ENCODE assay signal across 21 cellular contexts in genomic region chr2:18479901-18480369, GRCh38.
DNase-seq lines count a peak whose midpoint lies in the region; ATAC-seq and TF ChIP-seq lines count a peak whose summit lies in the region.
"Had no signal": no experiment of that assay in that cellular context is flagged by ENCODE, and none has a peak within 500 bp of the region (broad histone marks: within the 10 kb centered on the region; RNA-seq: fewer than 3 reads in every experiment).

No MANE protein-coding gene starts in this region.

- H3K4me3 Mint-ChIP-seq in activated CD4-positive, alpha-beta T cell treated with anti-CD3 and anti-CD28 coated beads, Interleukin-2, amount 10 ng/mL, durations not matched to agents 24 days and 14 days = no peak overlapping the region
- H3K4me3 Mint-ChIP-seq: activated naive CD8-positive, alpha-beta T cell treated with anti-CD3 and anti-CD28 coated beads, Interleukin-2, amount 10 ng/mL, durations not matched to agents 7 days and 5 days; CD4-positive, alpha-beta T cell; dendritic cell treated with granulocyte-macrophage colony-stimulating factor and Interleukin-4, amounts not matched to agents 40 ng/mL and 50 ng/mL, for 4 days; HFFc6; type B pancreatic cell had no signal

- intact Hi-C loops in activated CD4-positive, alpha-beta T cell treated with anti-CD3 and anti-CD28 coated beads, Interleukin-2, amount 10 ng/mL, durations not matched to agents 24 days and 14 days (cut with micrococcal nuclease) = no loop called here

- peaks cover 2% of the 10 kb centered on the region for H3K27me3 Mint-ChIP-seq in activated CD4-positive, alpha-beta T cell treated with anti-CD3 and anti-CD28 coated beads, Interleukin-2, amount 10 ng/mL, durations not matched to agents 24 days and 14 days
- H3K27me3 Mint-ChIP-seq: dendritic cell treated with granulocyte-macrophage colony-stimulating factor and Interleukin-4, amounts not matched to agents 40 ng/mL and 50 ng/mL, for 4 days had no signal

- DNase-seq in A172 (ENCODE audit: low spot score) (peak; percentile 29), NCI-H446 (lab: John Stamatoyannopoulos, UW) (peak; percentile 15 to 48), fibroblast of the aortic adventitia (ENCODE audit: low read depth) (peak; percentile 94), omental fat pad (ENCODE audit: low spot score) (no peak), AML-193 (lab: John Stamatoyannopoulos, UW) (no peak), hepatic stellate cell (ENCODE audit: low spot score) (no peak)
- DNase-seq in activated CD4-positive, CD25-positive, alpha-beta regulatory T cell treated with anti-CD3 and anti-CD28 coated beads, Interleukin-2, amount 50 U/mL, for 72 hours = no peak
- no peak for DNase-seq in activated CD4-positive, alpha-beta T cell treated with anti-CD3 and anti-CD28 coated beads, Interleukin-2, amount 10 ng/mL, durations not matched to agents 24 days and 14 days
- DNase-seq: activated naive CD8-positive, alpha-beta T cell treated with anti-CD3 and anti-CD28 coated beads, Interleukin-2, amount 10 ng/mL, durations not matched to agents 7 days and 5 days; CD4-positive, alpha-beta T cell; HFFc6; lower lobe of right lung; NCI-H146; pancreas; PC-9; stimulated activated CD4-positive, alpha-beta T cell treated with anti-CD3 and anti-CD28 coated beads, Interleukin-2, amount 100 ng/mL, for 24 hours; stimulated activated naive CD4-positive, alpha-beta T cell treated with Interleukin-2 at 50 U/mL for 16 hours had no signal

- no peaks in the 10 kb centered on the region for H3K9me3 Mint-ChIP-seq in activated CD4-positive, alpha-beta T cell treated with anti-CD3 and anti-CD28 coated beads, Interleukin-2, amount 10 ng/mL, durations not matched to agents 24 days and 14 days
- H3K9me3 Mint-ChIP-seq: activated naive CD8-positive, alpha-beta T cell treated with anti-CD3 and anti-CD28 coated beads, Interleukin-2, amount 10 ng/mL, durations not matched to agents 7 days and 5 days; activated T-helper 2 cell treated with anti-CD3 and anti-CD28 coated beads, Interferon-gamma antibody, Interleukin-2, Interleukin-4, amounts not matched to agents 10 μg/mL and 5 μg/mL and 100 μg/mL, durations not matched to agents 14 hours and 24 hours and 36 hours; CD4-positive, alpha-beta T cell; dendritic cell treated with granulocyte-macrophage colony-stimulating factor and Interleukin-4, amounts not matched to agents 40 ng/mL and 50 ng/mL, for 4 days; HFFc6; type B pancreatic cell had no signal

- no peak for TF ChIP-seq CTCF in fibroblast of the aortic adventitia (IDR thresholded peaks at IDR 0.05; ENCODE audit: insufficient read depth, low read length)
- no peak for TF ChIP-seq CTCF in omental fat pad (IDR thresholded peaks at IDR 0.05)

- H3K4me3 ChIP-seq in fibroblast of the aortic adventitia (ENCODE audit: low read depth, low read length) = no peak overlapping the region
- H3K4me3 ChIP-seq: A549, lower lobe of right lung, pancreas, PC-9 had no signal

- ATAC-seq in omental fat pad (ENCODE audit: low FRiP score) = peak; percentile 83
- ATAC-seq: A549 had no signal

- H3K36me3 Mint-ChIP-seq in activated CD4-positive, alpha-beta T cell treated with anti-CD3 and anti-CD28 coated beads, Interleukin-2, amount 10 ng/mL, durations not matched to agents 24 days and 14 days (ENCODE audit: low read depth) = no peaks in the 10 kb centered on the region
- H3K36me3 Mint-ChIP-seq: activated naive CD8-positive, alpha-beta T cell treated with anti-CD3 and anti-CD28 coated beads, Interleukin-2, amount 10 ng/mL, durations not matched to agents 7 days and 5 days; type B pancreatic cell had no signal

- no peak overlapping the region for H3K27ac Mint-ChIP-seq in activated CD4-positive, alpha-beta T cell treated with anti-CD3 and anti-CD28 coated beads, Interleukin-2, amount 10 ng/mL, durations not matched to agents 24 days and 14 days
- H3K27ac Mint-ChIP-seq: activated naive CD8-positive, alpha-beta T cell treated with anti-CD3 and anti-CD28 coated beads, Interleukin-2, amount 10 ng/mL, durations not matched to agents 7 days and 5 days; activated T-helper 2 cell treated with anti-CD3 and anti-CD28 coated beads, Interferon-gamma antibody, Interleukin-2, Interleukin-4, amounts not matched to agents 10 μg/mL and 5 μg/mL and 100 μg/mL, durations not matched to agents 14 hours and 24 hours and 36 hours; CD4-positive, alpha-beta T cell; dendritic cell treated with granulocyte-macrophage colony-stimulating factor and Interleukin-4, amounts not matched to agents 40 ng/mL and 50 ng/mL, for 4 days; HFFc6; type B pancreatic cell had no signal

- H3K4me1 Mint-ChIP-seq in activated CD4-positive, alpha-beta T cell treated with anti-CD3 and anti-CD28 coated beads, Interleukin-2, amount 10 ng/mL, durations not matched to agents 24 days and 14 days = no peaks in the 10 kb centered on the region
- H3K4me1 Mint-ChIP-seq: activated naive CD8-positive, alpha-beta T cell treated with anti-CD3 and anti-CD28 coated beads, Interleukin-2, amount 10 ng/mL, durations not matched to agents 7 days and 5 days had no signal

Comparison
In these comparisons a context has a peak if more than half of its experiments do, and no peak if none do; other contexts are left out.
1. DNase-seq: peak in A172 (single experiment), NCI-H446 (2 of 2) and fibroblast of the aortic adventitia (single experiment); none in omental fat pad (single experiment), AML-193 (0 of 2), activated CD4-positive, CD25-positive, alpha-beta regulatory T cell treated with anti-CD3 and anti-CD28 coated beads, Interleukin-2, amount 50 U/mL, for 72 hours (single experiment), hepatic stellate cell (single experiment) and activated CD4-positive, alpha-beta T cell treated with anti-CD3 and anti-CD28 coated beads, Interleukin-2, amount 10 ng/mL, durations not matched to agents 24 days and 14 days (single experiment).